In genomic region chr4:175970072-175970471, GRCh38 we compare ENCODE assay signal across 21 cellular contexts.
"Had no signal": no experiment of that assay in that cellular context is flagged by ENCODE, and none has a peak within 500 bp of the region (broad histone marks: within the 10 kb centered on the region; RNA-seq: fewer than 3 reads in every experiment).

No MANE protein-coding gene starts in this region.

- H3K36me3 ChIP-seq: brain microvascular endothelial cell, ovary, thyroid gland had no signal

- H3K27ac Mint-ChIP-seq: activated B cell treated with CpG ODN at 0.5 μM for 24 hours; activated CD4-positive, alpha-beta T cell treated with anti-CD3 and anti-CD28 coated beads, Interleukin-2, amount 10 ng/mL, durations not matched to agents 24 days and 14 days; activated CD8-positive, alpha-beta T cell treated with anti-CD3 and anti-CD28 coated beads, Interleukin-2, amount 10 ng/mL, durations not matched to agents 7 days and 5 days; activated naive CD8-positive, alpha-beta T cell; activated T-cell treated with anti-CD3 and anti-CD28 coated beads, Interleukin-2, amount 50 U/mL, for 72 hours; dendritic cell treated with granulocyte-macrophage colony-stimulating factor and Interleukin-4, amounts not matched to agents 40 ng/mL and 50 ng/mL, for 4 days; nephron progenitor cell; stimulated activated memory B cell treated with anti-CD40 and anti-IgM and Interleukin-4, amounts not matched to agents 10 μg/mL and 1 μg/mL and 100 μg/mL, for 72 hours had no signal

- FAIRE-seq: kidney, urothelium cell line had no signal

- H3K4me2 ChIP-seq: hepatocyte had no signal

- H3K36me3 Mint-ChIP-seq: activated naive CD8-positive, alpha-beta T cell had no signal

- H3K27ac ChIP-seq: brain microvascular endothelial cell, hepatocyte, ovary, thyroid gland had no signal

- H3K9me3 ChIP-seq: ovary, thyroid gland had no signal

- ATAC-seq: activated CD8-positive, alpha-beta T cell treated with anti-CD3 and anti-CD28 coated beads, Interleukin-2, amount 10 ng/mL, durations not matched to agents 7 days and 5 days; activated T-cell treated with anti-CD3 and anti-CD28 coated beads, Interleukin-2, amount 50 U/mL, for 72 hours; left ventricle myocardium superior; stimulated activated memory B cell treated with anti-CD40 and anti-IgM and Interleukin-4, amounts not matched to agents 10 μg/mL and 1 μg/mL and 100 μg/mL, for 72 hours had no signal

- H3K4me3 ChIP-seq: hepatocyte, ovary, thyroid gland had no signal

- H3K4me1 ChIP-seq: thyroid gland had no signal

- H3K27me3 ChIP-seq: brain microvascular endothelial cell, hepatocyte, ovary, thyroid gland had no signal

- H3K9me3 Mint-ChIP-seq: activated CD4-positive, alpha-beta T cell treated with anti-CD3 and anti-CD28 coated beads, Interleukin-2, amount 10 ng/mL, durations not matched to agents 24 days and 14 days had no signal

- H3K4me3 Mint-ChIP-seq: activated B cell treated with CpG ODN at 0.5 μM for 24 hours; activated CD4-positive, alpha-beta T cell treated with anti-CD3 and anti-CD28 coated beads, Interleukin-2, amount 10 ng/mL, durations not matched to agents 24 days and 14 days; activated CD8-positive, alpha-beta T cell treated with anti-CD3 and anti-CD28 coated beads, Interleukin-2, amount 10 ng/mL, durations not matched to agents 7 days and 5 days; activated naive CD8-positive, alpha-beta T cell; activated T-cell treated with anti-CD3 and anti-CD28 coated beads, Interleukin-2, amount 50 U/mL, for 72 hours; dendritic cell treated with granulocyte-macrophage colony-stimulating factor and Interleukin-4, amounts not matched to agents 40 ng/mL and 50 ng/mL, for 4 days; nephron progenitor cell; stimulated activated memory B cell treated with anti-CD40 and anti-IgM and Interleukin-4, amounts not matched to agents 10 μg/mL and 1 μg/mL and 100 μg/mL, for 72 hours had no signal

- H3K27me3 Mint-ChIP-seq: activated CD4-positive, alpha-beta T cell treated with anti-CD3 and anti-CD28 coated beads, Interleukin-2, amount 10 ng/mL, durations not matched to agents 24 days and 14 days; dendritic cell treated with granulocyte-macrophage colony-stimulating factor and Interleukin-4, amounts not matched to agents 40 ng/mL and 50 ng/mL, for 4 days; stimulated activated memory B cell treated with anti-CD40 and anti-IgM and Interleukin-4, amounts not matched to agents 10 μg/mL and 1 μg/mL and 100 μg/mL, for 72 hours had no signal

- H3K79me2 ChIP-seq: hepatocyte had no signal

- DNase-seq: activated B cell treated with CpG ODN at 0.5 μM for 24 hours; activated CD4-positive, alpha-beta T cell treated with anti-CD3 and anti-CD28 coated beads, Interleukin-2, amount 10 ng/mL, durations not matched to agents 24 days and 14 days; activated CD8-positive, alpha-beta memory T cell treated with anti-CD3 and anti-CD28 coated beads, Interleukin-2, amount 50 U/mL, for 48 hours; activated CD8-positive, alpha-beta T cell treated with anti-CD3 and anti-CD28 coated beads, Interleukin-2, amount 10 ng/mL, durations not matched to agents 7 days and 5 days; activated gamma-delta T cell; activated T-cell treated with anti-CD3 and anti-CD28 coated beads, Interleukin-2, amount 50 U/mL, for 72 hours; amniotic stem cell; brain microvascular endothelial cell; erythroblast; kidney; left ventricle myocardium superior; mesenchymal stem cell; nephron progenitor cell; ovary; SW 1271; thyroid gland had no signal

- H3K4me1 Mint-ChIP-seq: activated B cell treated with CpG ODN at 0.5 μM for 24 hours; activated CD4-positive, alpha-beta T cell treated with anti-CD3 and anti-CD28 coated beads, Interleukin-2, amount 10 ng/mL, durations not matched to agents 24 days and 14 days had no signal

- H2AFZ ChIP-seq: hepatocyte had no signal
